ENCODE assay signal across 19 cellular contexts in the genomic region with DNA sequence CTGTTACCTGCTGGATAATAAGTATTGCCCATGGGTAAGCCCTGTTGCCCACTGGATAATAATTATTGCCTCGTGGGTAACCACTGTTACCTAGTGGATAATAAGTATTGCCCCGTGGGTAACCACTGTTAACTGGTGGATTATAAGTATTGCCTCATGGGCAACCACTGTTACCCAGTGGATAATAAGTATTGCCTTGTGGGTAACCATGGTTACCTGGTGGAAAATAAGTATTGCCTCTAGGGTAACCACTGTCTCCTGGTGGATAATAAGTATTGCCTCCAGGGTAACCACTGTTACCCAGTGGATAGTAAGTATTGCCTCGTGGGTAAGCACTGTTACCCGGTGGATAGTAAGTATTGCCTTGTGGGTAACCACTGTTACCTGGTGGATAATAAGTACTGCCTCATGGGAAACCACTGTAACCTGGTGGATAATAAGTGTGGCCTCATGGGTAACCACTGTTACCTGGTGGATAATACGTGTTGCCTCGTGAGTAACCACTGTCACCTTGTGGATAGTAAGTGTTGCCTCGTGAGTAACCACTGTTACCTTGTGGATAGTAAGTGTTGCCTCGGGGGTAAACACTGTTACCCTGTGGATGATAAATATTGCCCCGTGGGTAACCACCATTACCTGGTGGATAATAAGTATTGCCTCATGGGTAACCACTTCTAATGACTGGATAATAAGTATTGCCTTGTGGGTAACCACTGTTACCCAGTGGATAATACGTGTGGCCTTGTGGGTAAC. TPM values are rescaled to one million over a fixed set of nuclear protein-coding genes. Genes with fewer than 3 reads are reported as not detected.
DNase-seq lines count a peak whose midpoint lies in the region; ATAC-seq, FAIRE-seq and TF ChIP-seq lines count a peak whose summit lies in the region.
"Had no signal": no experiment of that assay in that cellular context is flagged by ENCODE, and none has a peak within 500 bp of the region (broad histone marks: within the 10 kb centered on the region; RNA-seq: fewer than 3 reads in every experiment).

No MANE protein-coding gene starts in this region.

- DNase-seq in GM12865 (ENCODE audit: low read depth) = peak; percentile 81
- no peak for DNase-seq in GM19239 (ENCODE audit: insufficient read length, low spot score)
- peak; percentile 3 for DNase-seq in colonic mucosa
- no peak for DNase-seq in NCI-H2029 (lab: John Stamatoyannopoulos, UW)
- no peak for DNase-seq in D341Med (ENCODE audit: low spot score)
- DNase-seq in posterior vena cava (ENCODE audit: low spot score) = no peak
- DNase-seq: 8988T; Calu3; CD4-positive, alpha-beta memory T cell; DMS 273 treated with DMSO at 0.1 percent for 48 hours; DMS53; DND-41; EL; H9 had no signal

- intact Hi-C loops in colonic mucosa (cut with DNase I) (no loop called here), posterior vena cava (cut with DNase I) (no loop called here)

- H3K36me3 ChIP-seq in colonic mucosa = no peaks in the 10 kb centered on the region
- H3K36me3 ChIP-seq: BLaER1 had no signal

- no peak overlapping the region for H3K9ac ChIP-seq in colonic mucosa (ENCODE audit: low read depth in 2 of 2, low read length in 2 of 2)
- H3K9ac ChIP-seq: BLaER1 had no signal

- H3K27me3 ChIP-seq in colonic mucosa = no peaks in the 10 kb centered on the region
- H3K27me3 ChIP-seq: BLaER1 had no signal

- peak; percentile 95 for FAIRE-seq in GM19239 (lab: Jason Lieb, UNC)
- FAIRE-seq: H1 had no signal

- TF ChIP-seq CTCF in GM12865 (IDR thresholded peaks at IDR 0.05; ENCODE audit: insufficient read depth, low read depth, low read length, missing control alignments) (no peak), colonic mucosa (IDR thresholded peaks at IDR 0.05) (no peak)

- no peaks in the 10 kb centered on the region for H3K4me1 ChIP-seq in colonic mucosa
- H3K4me1 ChIP-seq: BLaER1 had no signal

- ATAC-seq in HG02623 (IDR thresholded peaks at IDR 0.05; ENCODE audit: unreplicated experiment) = no peak

- H3K27ac ChIP-seq in colonic mucosa = no peak overlapping the region
- H3K27ac ChIP-seq: BLaER1 had no signal

- no peak overlapping the region for H3K4me3 ChIP-seq in GM12865 (ENCODE audit: low read depth, low read length)
- no peak overlapping the region for H3K4me3 ChIP-seq in colonic mucosa
- H3K4me3 ChIP-seq: BLaER1 had no signal

- H3K9me3 ChIP-seq in colonic mucosa = no peaks in the 10 kb centered on the region

RNA-seq across cellular contexts. Expression of a gene that starts 29.0 kb away (rescaled TPM):
- 100 to 1,000 TPM in 1 of 2 donors, 10 to 100 TPM in 1; 95.2 to 178 TPM for total RNA-seq in colonic mucosa
- not detected for total RNA-seq in posterior vena cava
- total RNA-seq: A673; Calu3; CD4-positive, alpha-beta memory T cell; G401; H1; H9 had no signal

RNA-seq across cellular contexts. Expression of a gene that starts 53.7 kb away (rescaled TPM):
- total RNA-seq in colonic mucosa (10 to 100 TPM; 22.2 to 33.8 TPM), posterior vena cava (under 1 TPM; 0.42 to 0.57 TPM)
- total RNA-seq: A673; Calu3; CD4-positive, alpha-beta memory T cell; H1 had no signal

Comparison
In these comparisons a context has a peak if more than half of its experiments do, and no peak if none do; other contexts are left out.
1. DNase-seq: peak in GM12865 (single experiment) and colonic mucosa (single experiment); none in GM19239 (single experiment), NCI-H2029 (single experiment), D341Med (single experiment) and posterior vena cava (single experiment).
2. RNA of a gene that starts 29.0 kb away (total RNA-seq): 95.2 to 178 TPM in colonic mucosa; not detected in posterior vena cava; every median in the first group is over 10 times any median in the second.
3. RNA of a gene that starts 53.7 kb away (total RNA-seq): 22.2 to 33.8 TPM in colonic mucosa; 0.42 to 0.57 TPM in posterior vena cava; every median in the first group is over 10 times any median in the second.